17 cellular contexts compared by ENCODE assay signal in the genomic region with DNA sequence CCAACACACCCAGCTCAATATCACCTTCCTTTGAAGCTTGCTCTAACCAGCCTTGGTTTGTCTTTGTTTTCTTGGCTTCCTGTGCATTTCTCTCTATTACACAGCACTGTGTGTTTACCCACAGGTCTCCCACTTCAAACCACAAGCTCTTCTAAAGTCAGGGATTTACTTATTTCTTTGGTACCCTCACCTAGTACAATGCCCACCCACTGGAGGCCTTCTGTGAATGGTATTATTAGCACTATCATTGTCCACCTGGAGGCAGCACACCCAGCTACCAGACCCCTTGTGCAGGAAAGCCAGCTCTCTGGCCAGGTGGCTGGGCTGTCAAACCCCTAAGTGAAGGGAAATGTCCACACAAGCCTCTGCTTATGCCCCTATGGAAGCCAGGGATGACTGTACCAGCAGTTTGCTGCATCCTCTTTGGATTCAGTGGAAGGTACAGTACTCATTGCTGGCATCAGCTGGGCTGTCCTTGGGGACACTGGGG. TPM values are rescaled to one million over a fixed set of nuclear protein-coding genes. Genes with fewer than 3 reads are reported as not detected.
DNase-seq lines count a peak whose midpoint lies in the region; ATAC-seq and TF ChIP-seq lines count a peak whose summit lies in the region.
"Had no signal": no experiment of that assay in that cellular context is flagged by ENCODE, and none has a peak within 500 bp of the region (broad histone marks: within the 10 kb centered on the region; RNA-seq: fewer than 3 reads in every experiment).

No MANE protein-coding gene starts in this region.

- no peak overlapping the region for H3K27ac Mint-ChIP-seq in CD4-positive, CD25-positive, alpha-beta regulatory T cell
- H3K27ac Mint-ChIP-seq in activated CD8-positive, alpha-beta T cell treated with anti-CD3 and anti-CD28 coated beads, Interleukin-2, amount 10 ng/mL, durations not matched to agents 7 days and 5 days, result peak overlapping the region; percentile 83
- H3K27ac Mint-ChIP-seq: B cell; stimulated activated naive CD8-positive, alpha-beta T cell treated with anti-CD3 and anti-CD28 coated beads, Interleukin-15, Interleukin-2, amounts not matched to agents 100 ng/mL and 50 ng/mL, for 24 hours had no signal

- H4K8ac ChIP-seq in trophoblast cell (ENCODE audit: low read depth, low read length), result no peak overlapping the region

- no peak overlapping the region for H3K4ac ChIP-seq in trophoblast cell (ENCODE audit: low read depth, low read length)

- H3K4me2 ChIP-seq in trophoblast cell (ENCODE audit: low read length), result no peak overlapping the region

- H4K12ac ChIP-seq in trophoblast cell (ENCODE audit: low read depth, low read length), result no peak overlapping the region

- TF ChIP-seq CTCF in GM06990 (IDR thresholded peaks at IDR 0.05; ENCODE audit: insufficient read depth, low read length, poor library complexity, severe bottlenecking), result peak; percentile 10

- no peak overlapping the region for H2BK5ac ChIP-seq in trophoblast cell (ENCODE audit: low read depth, low read length, poor library complexity)

- H2BK12ac ChIP-seq in trophoblast cell (ENCODE audit: low read length), result no peak overlapping the region

- H3K27me3 ChIP-seq in CD4-positive, CD25-positive, alpha-beta regulatory T cell (ENCODE audit: control insufficient read depth, insufficient read depth, low read length), result no peaks in the 10 kb centered on the region
- no peaks in the 10 kb centered on the region for H3K27me3 ChIP-seq in GM06990 (replicated peaks; ENCODE audit: control insufficient read depth, insufficient read depth, low read length)
- no peaks in the 10 kb centered on the region for H3K27me3 ChIP-seq in trophoblast cell (ENCODE audit: insufficient read depth, low read length)
- H3K27me3 ChIP-seq: vagina had no signal

- H3K4me1 Mint-ChIP-seq in CD4-positive, CD25-positive, alpha-beta regulatory T cell, result peaks cover 6 to 26% (median 15%) of the 10 kb centered on the region in 4 donors
- H3K4me1 Mint-ChIP-seq in activated CD8-positive, alpha-beta T cell treated with anti-CD3 and anti-CD28 coated beads, Interleukin-2, amount 10 ng/mL, durations not matched to agents 7 days and 5 days (ENCODE audit: low read depth), result peaks cover 36% of the 10 kb centered on the region

- no peaks in the 10 kb centered on the region for H3K79me2 ChIP-seq in trophoblast cell (ENCODE audit: control insufficient read depth, insufficient read depth, low read length, poor library complexity)

- H3K27ac ChIP-seq in CD4-positive, CD25-positive, alpha-beta regulatory T cell (ENCODE audit: insufficient read depth, low read length, poor library complexity, severe bottlenecking), result no peak overlapping the region
- no peak overlapping the region for H3K27ac ChIP-seq in trophoblast cell (ENCODE audit: low read depth, low read length)
- H3K27ac ChIP-seq: neutrophil, vagina had no signal

- H3K9me3 ChIP-seq in CD4-positive, CD25-positive, alpha-beta regulatory T cell (ENCODE audit: control insufficient read depth in 2 of 2, low read length in 2 of 2), result no peaks in the 10 kb centered on the region
- H3K9me3 ChIP-seq in trophoblast cell (ENCODE audit: insufficient read depth, low read depth, low read length), result peaks cover 3% of the 10 kb centered on the region
- H3K9me3 ChIP-seq: neutrophil, vagina had no signal

- H3K9ac ChIP-seq in trophoblast cell (ENCODE audit: low read length), result no peak overlapping the region

- H3K4me1 ChIP-seq in CD4-positive, CD25-positive, alpha-beta regulatory T cell (ENCODE audit: control insufficient read depth, insufficient read depth, low read length, poor library complexity, severe bottlenecking), result peaks cover 19% of the 10 kb centered on the region
- no peaks in the 10 kb centered on the region for H3K4me1 ChIP-seq in trophoblast cell (ENCODE audit: control insufficient read depth in 1 of 2, insufficient read depth in 2 of 2, low read length in 2 of 2)
- H3K4me1 ChIP-seq: vagina had no signal

- no peak overlapping the region for H2AK5ac ChIP-seq in trophoblast cell (ENCODE audit: low read length)

- peak in 1 of 3 donors; percentile 65 for DNase-seq in CD4-positive, CD25-positive, alpha-beta regulatory T cell
- DNase-seq in GM06990 (ENCODE audit: extremely low read depth, insufficient read length) (no peak), islet precursor cell (peak; percentile 49), trophoblast cell (no peak), putamen (ENCODE audit: low spot score) (no peak)
- DNase-seq in activated CD8-positive, alpha-beta T cell treated with anti-CD3 and anti-CD28 coated beads, Interleukin-2, amount 10 ng/mL, durations not matched to agents 7 days and 5 days, result peak; percentile 63
- DNase-seq: amygdala, DMS79, kidney, NCI-H1048 had no signal

- no peaks in the 10 kb centered on the region for H3K79me1 ChIP-seq in trophoblast cell (ENCODE audit: low read length)

- ATAC-seq in CD4-positive, CD25-positive, alpha-beta regulatory T cell (ENCODE audit: low read depth in 2 of 2), result peak; percentile 71 to 75
- peak; percentile 93 for ATAC-seq in activated CD8-positive, alpha-beta T cell treated with anti-CD3 and anti-CD28 coated beads, Interleukin-2, amount 10 ng/mL, durations not matched to agents 7 days and 5 days
- no peak for ATAC-seq in GM21515 (IDR thresholded peaks at IDR 0.05; ENCODE audit: unreplicated experiment)
- ATAC-seq: esophagus mucosa had no signal

- no peak overlapping the region for H3K23ac ChIP-seq in trophoblast cell (ENCODE audit: low read length)

- H3K36me3 ChIP-seq in CD4-positive, CD25-positive, alpha-beta regulatory T cell (ENCODE audit: control insufficient read depth, insufficient read depth, low read length), result no peaks in the 10 kb centered on the region
- H3K36me3 ChIP-seq in GM06990 (ENCODE audit: control insufficient read depth, insufficient read depth, low read length) (no peaks in the 10 kb centered on the region), trophoblast cell (ENCODE audit: control insufficient read depth in 1 of 2, insufficient read depth in 2 of 2, low read length in 2 of 2) (no peaks in the 10 kb centered on the region)
- H3K36me3 ChIP-seq: HAP-1, neutrophil, vagina had no signal

- H3K14ac ChIP-seq in trophoblast cell (ENCODE audit: low read length), result no peak overlapping the region

- H3K4me3 Mint-ChIP-seq in CD4-positive, CD25-positive, alpha-beta regulatory T cell, result peak overlapping the region in 2 of 4 donors; percentile 33 to 59
- H3K4me3 Mint-ChIP-seq in activated CD8-positive, alpha-beta T cell treated with anti-CD3 and anti-CD28 coated beads, Interleukin-2, amount 10 ng/mL, durations not matched to agents 7 days and 5 days, result peak overlapping the region; percentile 3
- H3K4me3 Mint-ChIP-seq: B cell; stimulated activated naive CD8-positive, alpha-beta T cell treated with anti-CD3 and anti-CD28 coated beads, Interleukin-15, Interleukin-2, amounts not matched to agents 100 ng/mL and 50 ng/mL, for 24 hours had no signal

- no peak overlapping the region for H3K18ac ChIP-seq in trophoblast cell (ENCODE audit: low read length)

- H2AFZ ChIP-seq in trophoblast cell (ENCODE audit: insufficient read depth, low read length, poor library complexity), result no peak overlapping the region

- H3K4me3 ChIP-seq in CD4-positive, CD25-positive, alpha-beta regulatory T cell (ENCODE audit: low read depth, low read length), result no peak overlapping the region
- H3K4me3 ChIP-seq in GM06990 (replicated peaks; ENCODE audit: low read depth, low read length) (no peak overlapping the region), trophoblast cell (ENCODE audit: low read depth, low read length) (no peak overlapping the region)
- H3K4me3 ChIP-seq: HAP-1, vagina had no signal

- no peaks in the 10 kb centered on the region for H3K9me3 Mint-ChIP-seq in CD4-positive, CD25-positive, alpha-beta regulatory T cell
- no peaks in the 10 kb centered on the region for H3K9me3 Mint-ChIP-seq in activated CD8-positive, alpha-beta T cell treated with anti-CD3 and anti-CD28 coated beads, Interleukin-2, amount 10 ng/mL, durations not matched to agents 7 days and 5 days (ENCODE audit: insufficient read depth)
- H3K9me3 Mint-ChIP-seq: stimulated activated naive CD8-positive, alpha-beta T cell treated with anti-CD3 and anti-CD28 coated beads, Interleukin-15, Interleukin-2, amounts not matched to agents 100 ng/mL and 50 ng/mL, for 24 hours had no signal

- CTCF ChIA-PET in activated CD8-positive, alpha-beta T cell treated with anti-CD3 and anti-CD28 coated beads, Interleukin-2, amount 10 ng/mL, durations not matched to agents 7 days and 5 days (lab: Charles Lee), result interaction anchor here (0.7 to 3.7 kb wide), 18 partner anchors 10 to 215 kb away, joined by 3 to 62 read pairs (median 6); partner anchors contain the start of genes IGFBP4 and TOP2A

- H2BK120ac ChIP-seq in trophoblast cell (ENCODE audit: insufficient read depth, low read length, poor library complexity), result no peak overlapping the region

- H3K36me3 Mint-ChIP-seq in CD4-positive, CD25-positive, alpha-beta regulatory T cell, result no peaks in the 10 kb centered on the region
- no peaks in the 10 kb centered on the region for H3K36me3 Mint-ChIP-seq in activated CD8-positive, alpha-beta T cell treated with anti-CD3 and anti-CD28 coated beads, Interleukin-2, amount 10 ng/mL, durations not matched to agents 7 days and 5 days (ENCODE audit: low read depth)

- peaks cover 4% of the 10 kb centered on the region for H3K27me3 Mint-ChIP-seq in CD4-positive, CD25-positive, alpha-beta regulatory T cell
- H3K27me3 Mint-ChIP-seq in activated CD8-positive, alpha-beta T cell treated with anti-CD3 and anti-CD28 coated beads, Interleukin-2, amount 10 ng/mL, durations not matched to agents 7 days and 5 days (ENCODE audit: low read depth), result peaks cover 11% of the 10 kb centered on the region
- H3K27me3 Mint-ChIP-seq: B cell; stimulated activated naive CD8-positive, alpha-beta T cell treated with anti-CD3 and anti-CD28 coated beads, Interleukin-15, Interleukin-2, amounts not matched to agents 100 ng/mL and 50 ng/mL, for 24 hours had no signal

- H4K91ac ChIP-seq in trophoblast cell (ENCODE audit: low read depth, low read length), result no peak overlapping the region

- POLR2A ChIA-PET in activated CD8-positive, alpha-beta T cell treated with anti-CD3 and anti-CD28 coated beads, Interleukin-2, amount 10 ng/mL, durations not matched to agents 7 days and 5 days (lab: Charles Lee), result interaction anchor here (0.6 to 2.4 kb wide), 9 partner anchors 9 to 195 kb away, joined by 3 to 41 read pairs (median 3); partner anchors contain the start of gene TOP2A

RNA-seq across cellular contexts. Expression of gene TOP2A, which starts 9.4 kb away (rescaled TPM):
- total RNA-seq in CD4-positive, CD25-positive, alpha-beta regulatory T cell, result 13.2 TPM
- 1 to 10 TPM; 2.1 to 8.1 (median 2.6) TPM for polyA plus RNA-seq in CD4-positive, CD25-positive, alpha-beta regulatory T cell
- total RNA-seq in activated CD8-positive, alpha-beta T cell treated with anti-CD3 and anti-CD28 coated beads, Interleukin-2, amount 10 ng/mL, durations not matched to agents 7 days and 5 days, result 100 to 1,000 TPM; 517 to 567 TPM
- 98.7 and 104 TPM in 2 replicates for polyA plus RNA-seq in trophoblast cell (2013)

RNA-seq across cellular contexts. Expression of gene IGFBP4, which starts 16.2 kb away (rescaled TPM):
- 3.7 TPM for total RNA-seq in CD4-positive, CD25-positive, alpha-beta regulatory T cell
- polyA plus RNA-seq in CD4-positive, CD25-positive, alpha-beta regulatory T cell, result 1 to 10 TPM in 3 of 4 donors, under 1 TPM in 1; 0.63 to 1.3 (median 1.2) TPM
- 10 to 100 TPM; 28.7 to 28.9 TPM for total RNA-seq in activated CD8-positive, alpha-beta T cell treated with anti-CD3 and anti-CD28 coated beads, Interleukin-2, amount 10 ng/mL, durations not matched to agents 7 days and 5 days
- polyA plus RNA-seq in trophoblast cell (2013), result 68.1 and 68.9 TPM in 2 replicates

Comparison
In these comparisons a context has a peak if more than half of its experiments do, and no peak if none do; other contexts are left out.
1. DNase-seq: peak in activated CD8-positive, alpha-beta T cell treated with anti-CD3 and anti-CD28 coated beads, Interleukin-2, amount 10 ng/mL, durations not matched to agents 7 days and 5 days (single experiment) and islet precursor cell (single experiment); none in GM06990 (single experiment), trophoblast cell (0 of 2) and putamen (single experiment).
2. RNA of gene TOP2A, which starts 9.4 kb away (total RNA-seq): 517 to 567 TPM in activated CD8-positive, alpha-beta T cell treated with anti-CD3 and anti-CD28 coated beads, Interleukin-2, amount 10 ng/mL, durations not matched to agents 7 days and 5 days; 13.2 TPM in CD4-positive, CD25-positive, alpha-beta regulatory T cell (single experiment); every median in the first group is over 10 times any median in the second.